20 cellular contexts compared by ENCODE assay signal in the genomic region with DNA sequence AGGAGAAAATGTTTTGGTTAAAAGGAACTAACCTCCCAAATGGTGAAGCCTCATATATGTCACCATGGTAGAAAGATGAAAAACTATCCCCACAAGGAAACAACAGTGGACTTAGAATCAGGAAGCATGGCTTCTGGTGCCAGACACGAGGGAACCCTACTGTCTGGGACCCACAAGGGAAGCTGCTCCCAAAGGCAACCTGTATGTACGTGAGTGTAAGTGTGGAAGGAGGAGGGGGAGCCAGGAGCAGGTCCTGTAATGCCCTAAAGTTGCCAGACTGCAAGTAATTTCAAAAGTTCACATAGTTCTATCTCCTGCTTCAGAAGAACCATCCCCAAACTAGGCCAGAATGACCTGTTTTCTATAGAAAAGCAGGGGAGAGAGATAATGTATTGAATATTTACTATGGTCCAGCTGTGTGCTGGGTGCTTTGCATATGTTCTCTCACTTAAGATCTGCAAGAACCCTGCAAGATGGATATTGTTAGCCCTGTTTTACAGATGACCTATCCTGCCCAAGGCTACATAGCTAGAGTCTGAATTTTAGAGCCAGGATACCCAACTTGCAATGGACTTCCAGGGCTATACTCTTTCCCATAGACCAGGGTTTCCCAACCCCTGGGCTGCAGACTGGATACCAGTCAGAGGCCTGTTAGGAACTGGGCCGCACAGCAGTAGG.
"Had no signal": no experiment of that assay in that cellular context is flagged by ENCODE, and none has a peak within 500 bp of the region (broad histone marks: within the 10 kb centered on the region; RNA-seq: fewer than 3 reads in every experiment).

No MANE protein-coding gene starts in this region.

- H3K4me3 Mint-ChIP-seq: endodermal cell; immature natural killer cell; naive thymus-derived CD4-positive, alpha-beta T cell had no signal

- H3K27me3 Mint-ChIP-seq: naive thymus-derived CD4-positive, alpha-beta T cell had no signal

- H3K4me2 ChIP-seq: smooth muscle cell had no signal

- H3K4me1 ChIP-seq: right atrium auricular region, transverse colon had no signal

- H3K27ac ChIP-seq: brain microvascular endothelial cell, neutrophil, right atrium auricular region, transverse colon, VCaP had no signal

- DNase-seq: activated CD4-positive, alpha-beta T cell treated with anti-CD3 and anti-CD28 coated beads for 48 hours; brain microvascular endothelial cell; cerebellar nuclear complex; dermis blood vessel endothelial cell; endodermal cell; glutamatergic neuron; immature natural killer cell; left cardiac atrium; naive thymus-derived CD4-positive, alpha-beta T cell; posterior cingulate gyrus; stimulated activated naive CD4-positive, alpha-beta T cell; substantia nigra; transverse colon had no signal

- H3K27ac Mint-ChIP-seq: activated naive CD4-positive, alpha-beta T cell treated with anti-CD3 and anti-CD28 coated beads, Interleukin-2, amount 50 U/mL, for 72 hours; endodermal cell; naive thymus-derived CD4-positive, alpha-beta T cell had no signal

- H3K27me3 ChIP-seq: brain microvascular endothelial cell, neutrophil, right atrium auricular region, transverse colon had no signal

- H3K4me3 ChIP-seq: lung, right atrium auricular region, smooth muscle cell, transverse colon had no signal

- H3K36me3 ChIP-seq: neutrophil, right atrium auricular region, transverse colon had no signal

- H3K9me3 Mint-ChIP-seq: endodermal cell, immature natural killer cell had no signal

- ATAC-seq: activated naive CD4-positive, alpha-beta T cell treated with anti-CD3 and anti-CD28 coated beads, Interleukin-2, amount 50 U/mL, for 72 hours; esophagus mucosa; left cardiac atrium; naive thymus-derived CD4-positive, alpha-beta T cell had no signal
